In the genomic region with DNA sequence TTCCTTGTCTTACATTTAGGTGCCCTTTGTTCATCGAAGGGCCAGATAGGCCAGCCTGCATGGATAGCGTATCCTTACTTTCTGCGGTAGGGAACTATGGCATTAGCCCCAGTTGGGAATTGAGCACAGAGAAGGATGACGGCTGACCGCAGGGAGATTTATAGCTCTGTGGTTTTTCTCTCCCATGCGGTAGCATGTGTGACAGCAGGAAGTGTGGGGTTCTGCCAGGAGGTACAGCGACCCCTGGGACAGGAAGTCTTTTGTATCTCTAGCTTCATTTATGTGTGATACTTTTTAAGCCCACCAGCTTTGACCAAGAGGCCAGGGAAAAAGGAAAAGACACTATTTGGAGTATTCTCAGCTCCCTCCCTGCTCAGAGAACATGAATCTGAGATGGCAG, we compare ENCODE assay signal across 9 cellular contexts. TPM values are rescaled to one million over a fixed set of nuclear protein-coding genes. Genes with fewer than 3 reads are reported as not detected.
DNase-seq lines count a peak whose midpoint lies in the region; ATAC-seq lines count a peak whose summit lies in the region.
"Had no signal": no experiment of that assay in that cellular context is flagged by ENCODE, and none has a peak within 500 bp of the region (broad histone marks: within the 10 kb centered on the region; RNA-seq: fewer than 3 reads in every experiment).

No MANE protein-coding gene starts in this region.

- peak; percentile 66 for DNase-seq in activated effector memory CD4-positive, alpha-beta T cell treated with anti-CD3 and anti-CD28 coated beads, Interleukin-2, amount 50 U/mL, for 16 hours
- DNase-seq in activated effector memory CD4-positive, alpha-beta T cell treated with Interleukin-2 at 50 U/mL for 16 hours, result no peak
- DNase-seq in OCI-M1 (lab: John Stamatoyannopoulos, UW), result peak; percentile 85
- peak; percentile 67 for DNase-seq in dermis blood vessel endothelial cell
- DNase-seq in stimulated activated naive CD8-positive, alpha-beta T cell treated with anti-CD3 and anti-CD28 coated beads, Interleukin-15, amount 100 ng/mL, for 72 hours, result no peak
- no peak for DNase-seq in GM19238 (ENCODE audit: insufficient read length, low spot score)
- DNase-seq: activated CD8-positive, alpha-beta memory T cell treated with anti-CD3 and anti-CD28 coated beads for 24 hours had no signal

- H3K27ac Mint-ChIP-seq in stimulated activated naive CD8-positive, alpha-beta T cell treated with anti-CD3 and anti-CD28 coated beads, Interleukin-15, amount 100 ng/mL, for 72 hours, result peak overlapping the region; percentile 93 to 98

- H3K4me3 Mint-ChIP-seq in stimulated activated naive CD8-positive, alpha-beta T cell treated with anti-CD3 and anti-CD28 coated beads, Interleukin-15, amount 100 ng/mL, for 72 hours, result peak overlapping the region; percentile 72 to 77

- no peak for ATAC-seq in stimulated activated naive CD8-positive, alpha-beta T cell treated with anti-CD3 and anti-CD28 coated beads, Interleukin-15, amount 100 ng/mL, for 72 hours
- no peak for ATAC-seq in HG02884 (IDR thresholded peaks at IDR 0.05; ENCODE audit: unreplicated experiment)
- no peak for ATAC-seq in HG02588 (IDR thresholded peaks at IDR 0.05; ENCODE audit: unreplicated experiment)

- no peaks in the 10 kb centered on the region for H3K27me3 Mint-ChIP-seq in stimulated activated naive CD8-positive, alpha-beta T cell treated with anti-CD3 and anti-CD28 coated beads, Interleukin-15, amount 100 ng/mL, for 72 hours

- H3K9me3 Mint-ChIP-seq in stimulated activated naive CD8-positive, alpha-beta T cell treated with anti-CD3 and anti-CD28 coated beads, Interleukin-15, amount 100 ng/mL, for 72 hours, result no peaks in the 10 kb centered on the region

- H3K4me1 Mint-ChIP-seq in stimulated activated naive CD8-positive, alpha-beta T cell treated with anti-CD3 and anti-CD28 coated beads, Interleukin-15, amount 100 ng/mL, for 72 hours, result peaks cover 46% of the 10 kb centered on the region

RNA-seq across cellular contexts. Expression of a gene that starts 33.1 kb away (rescaled TPM):
- 12.1 and 14.1 TPM in 2 replicates for total RNA-seq in dermis blood vessel endothelial cell

RNA-seq across cellular contexts. Expression of a gene that starts 44.8 kb away (rescaled TPM):
- total RNA-seq in dermis blood vessel endothelial cell, result 45.6 and 71.2 TPM in 2 replicates

Comparison
In these comparisons a context has a peak if more than half of its experiments do, and no peak if none do; other contexts are left out.
1. DNase-seq: peak in activated effector memory CD4-positive, alpha-beta T cell treated with anti-CD3 and anti-CD28 coated beads, Interleukin-2, amount 50 U/mL, for 16 hours (single experiment), OCI-M1 (single experiment) and dermis blood vessel endothelial cell (single experiment); none in activated effector memory CD4-positive, alpha-beta T cell treated with Interleukin-2 at 50 U/mL for 16 hours (single experiment), stimulated activated naive CD8-positive, alpha-beta T cell treated with anti-CD3 and anti-CD28 coated beads, Interleukin-15, amount 100 ng/mL, for 72 hours (0 of 2) and GM19238 (single experiment).